In the genomic region with DNA sequence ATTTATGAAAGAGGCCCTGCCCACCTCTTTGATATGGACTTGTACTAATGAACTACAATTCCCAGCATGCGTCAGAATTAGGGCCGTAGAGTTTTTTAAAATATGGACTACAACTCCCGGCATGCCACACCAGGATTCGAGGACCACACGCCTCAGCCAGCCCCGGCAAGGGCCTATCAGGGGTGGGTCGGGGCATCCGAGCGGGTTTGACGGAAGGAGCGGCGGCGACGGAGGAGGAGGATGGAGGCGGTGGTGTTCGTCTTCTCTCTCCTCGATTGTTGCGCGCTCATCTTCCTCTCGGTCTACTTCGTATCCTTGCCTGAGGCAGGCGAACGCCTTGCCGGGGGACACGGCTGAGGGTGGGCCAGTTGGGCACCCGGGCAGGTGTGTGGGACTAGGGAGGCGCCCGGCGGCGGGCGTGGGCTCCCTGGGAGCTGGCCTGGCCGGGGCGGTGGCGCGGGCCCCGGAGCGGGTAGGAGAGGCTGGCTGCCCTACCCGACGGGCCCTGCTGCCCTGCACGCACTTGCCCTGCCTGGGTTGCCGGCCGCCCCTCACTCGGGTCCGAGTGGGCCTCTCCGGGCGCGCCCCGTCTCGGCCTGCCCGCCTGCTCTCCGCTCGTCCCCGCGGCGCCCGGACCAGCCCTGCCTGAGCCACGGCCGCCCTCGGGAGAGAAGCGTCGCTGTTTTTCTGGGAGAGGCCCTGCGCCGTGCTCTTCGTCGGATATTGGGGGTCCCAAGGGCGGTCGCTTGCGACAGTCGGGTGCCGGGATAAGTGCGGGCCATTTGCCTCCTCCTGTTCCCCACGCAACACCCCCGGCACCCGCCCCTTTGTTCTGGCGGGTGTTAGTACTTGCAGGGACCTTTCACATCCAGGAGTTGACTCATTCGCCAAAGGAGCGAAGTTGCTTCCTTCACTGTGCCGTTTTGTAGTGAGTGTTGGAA, we compare ENCODE assay signal across 8 cellular contexts. TPM values are rescaled to one million over a fixed set of nuclear protein-coding genes. Genes with fewer than 3 reads are reported as not detected.
A peak's percentile ranks its signal among the peaks of the same experiment; 100 is the strongest.
DNase-seq lines count a peak whose midpoint lies in the region; ATAC-seq, FAIRE-seq and TF ChIP-seq lines count a peak whose summit lies in the region.

TSS of gene CNIH4 (plus strand) at position 195 of the 941 bp plus-strand sequence. CDS start at position 241, 46 bp downstream.

- ATAC-seq in HG02678 (IDR thresholded peaks at IDR 0.05; ENCODE audit: unreplicated experiment) (peak; percentile 97), Right ventricle myocardium superior (ENCODE audit: poor library complexity) (peak; percentile 98), pancreas (peak; percentile 95 to 98 (median 98))

- no peaks in the 10 kb centered on the region for H3K9me3 ChIP-seq in pancreas
- H3K9me3 ChIP-seq in tibial artery, result no peaks in the 10 kb centered on the region

- H3K4me3 ChIP-seq in pancreas (peak within 1 kb of the TSS; percentile 81 to 97 (median 94)), tibial artery (peak within 1 kb of the TSS; percentile 85 to 86)

- peak; percentile 78 for TF ChIP-seq POLR2A in GM10847 (IDR thresholded peaks at IDR 0.05; ENCODE audit: extremely low read depth, insufficient read length)

- H3K36me3 ChIP-seq in pancreas (no peaks in the 10 kb centered on the region), tibial artery (peaks cover 0 to 7% (median 0%) of the 10 kb centered on the region in 3 donors)

- 0 to 1% methylated on average over 60 to 78 of the region's 78 CpGs for WGBS in pancreas, 2 donors

- DNase-seq in NCI-H128 (lab: John Stamatoyannopoulos, UW; ENCODE audit: unreplicated experiment) (peak; percentile 91), SW 1271 (lab: John Stamatoyannopoulos, UW) (peak; percentile 74 to 82), Right ventricle myocardium superior (peak; percentile 94), pancreas (peak; percentile 84 to 95 (median 88)), tibial artery (peak; percentile 93 to 94)
- peak; percentile 81 for DNase-seq in activated naive CD8-positive, alpha-beta T cell treated with anti-CD3 and anti-CD28 coated beads, Interleukin-2, amount 50 U/mL, for 16 hours (ENCODE audit: low read depth, low spot score)

- no peak for TF ChIP-seq CTCF in pancreas (IDR thresholded peaks at IDR 0.05)
- TF ChIP-seq CTCF in tibial artery (IDR thresholded peaks at IDR 0.05), result no peak

- H3K27ac ChIP-seq in pancreas (peak within 1 kb of the TSS; percentile 27 to 84 (median 79)), tibial artery (peak within 1 kb of the TSS; percentile 94 to 95)

- peak; percentile 91 for FAIRE-seq in pancreas (lab: Jason Lieb, UNC)

- intact Hi-C loops in Right ventricle myocardium superior (cut with DNase I), result no loop called here
- intact Hi-C loops in pancreas (cut with DNase I), result no loop called here
- intact Hi-C loops in tibial artery (cut with DNase I; ENCODE audit: low total_unique reads), result loop anchor here (10.0 kb wide), 1 partner anchor 98 kb away; no protein-coding TSS in a partner anchor

- peaks cover 0 to 11% (median 10%) of the 10 kb centered on the region in 3 donors for H3K4me1 ChIP-seq in pancreas
- peaks cover 0 to 33% (median 15%) of the 10 kb centered on the region in 4 donors for H3K4me1 ChIP-seq in tibial artery

- no peaks in the 10 kb centered on the region for H3K27me3 ChIP-seq in pancreas
- H3K27me3 ChIP-seq in tibial artery, result no peaks in the 10 kb centered on the region

RNA-seq across cellular contexts. Expression of gene CNIH4, which starts in this region (rescaled TPM):
- total RNA-seq in Right ventricle myocardium superior (28.9 TPM), pancreas (10 to 100 TPM in 5 of 6 donors, 1 to 10 TPM in 1; 8.0 to 17.9 (median 13.3) TPM)
- polyA plus RNA-seq in pancreas, result 10 to 100 TPM; 14.3 to 17.6 TPM

Comparison
In these comparisons a context has a peak if more than half of its experiments do, and no peak if none do; other contexts are left out.
1. Peak in every context shown above with its lines: DNase-seq, ATAC-seq, H3K4me3 ChIP-seq and H3K27ac ChIP-seq.